In the genomic region with DNA sequence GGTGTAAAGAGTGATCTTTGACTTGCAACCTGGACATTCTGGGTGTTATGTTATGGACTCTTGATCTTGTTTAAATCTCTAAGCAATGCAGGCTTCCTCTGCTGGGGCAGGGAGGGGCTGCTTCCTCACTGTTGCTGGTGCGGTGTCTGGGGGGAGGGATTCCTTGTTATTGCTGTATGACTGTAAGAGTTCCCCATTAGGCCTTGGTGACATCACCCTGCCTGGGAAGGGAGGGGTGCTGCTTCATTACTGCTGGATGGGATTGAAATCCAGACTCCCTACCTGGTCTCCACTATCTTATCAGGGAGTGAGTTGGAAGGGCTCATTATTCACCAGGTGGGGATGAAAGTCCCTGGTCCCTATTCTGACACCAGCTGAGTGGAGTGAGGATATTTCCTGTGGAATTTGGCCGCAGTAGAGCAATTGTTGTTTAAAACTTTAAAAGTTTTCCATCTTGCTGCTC, we compare ENCODE assay signal across 1 cellular context.
TF ChIP-seq lines count a peak whose summit lies in the region.

No MANE protein-coding gene starts in this region.

TF ChIP-seq in HEK293, 187 proteins besides CTCF, POLR2A, EP300 and RAD21 (continued from another document):
- TF ChIP-seq, protein P1, sequence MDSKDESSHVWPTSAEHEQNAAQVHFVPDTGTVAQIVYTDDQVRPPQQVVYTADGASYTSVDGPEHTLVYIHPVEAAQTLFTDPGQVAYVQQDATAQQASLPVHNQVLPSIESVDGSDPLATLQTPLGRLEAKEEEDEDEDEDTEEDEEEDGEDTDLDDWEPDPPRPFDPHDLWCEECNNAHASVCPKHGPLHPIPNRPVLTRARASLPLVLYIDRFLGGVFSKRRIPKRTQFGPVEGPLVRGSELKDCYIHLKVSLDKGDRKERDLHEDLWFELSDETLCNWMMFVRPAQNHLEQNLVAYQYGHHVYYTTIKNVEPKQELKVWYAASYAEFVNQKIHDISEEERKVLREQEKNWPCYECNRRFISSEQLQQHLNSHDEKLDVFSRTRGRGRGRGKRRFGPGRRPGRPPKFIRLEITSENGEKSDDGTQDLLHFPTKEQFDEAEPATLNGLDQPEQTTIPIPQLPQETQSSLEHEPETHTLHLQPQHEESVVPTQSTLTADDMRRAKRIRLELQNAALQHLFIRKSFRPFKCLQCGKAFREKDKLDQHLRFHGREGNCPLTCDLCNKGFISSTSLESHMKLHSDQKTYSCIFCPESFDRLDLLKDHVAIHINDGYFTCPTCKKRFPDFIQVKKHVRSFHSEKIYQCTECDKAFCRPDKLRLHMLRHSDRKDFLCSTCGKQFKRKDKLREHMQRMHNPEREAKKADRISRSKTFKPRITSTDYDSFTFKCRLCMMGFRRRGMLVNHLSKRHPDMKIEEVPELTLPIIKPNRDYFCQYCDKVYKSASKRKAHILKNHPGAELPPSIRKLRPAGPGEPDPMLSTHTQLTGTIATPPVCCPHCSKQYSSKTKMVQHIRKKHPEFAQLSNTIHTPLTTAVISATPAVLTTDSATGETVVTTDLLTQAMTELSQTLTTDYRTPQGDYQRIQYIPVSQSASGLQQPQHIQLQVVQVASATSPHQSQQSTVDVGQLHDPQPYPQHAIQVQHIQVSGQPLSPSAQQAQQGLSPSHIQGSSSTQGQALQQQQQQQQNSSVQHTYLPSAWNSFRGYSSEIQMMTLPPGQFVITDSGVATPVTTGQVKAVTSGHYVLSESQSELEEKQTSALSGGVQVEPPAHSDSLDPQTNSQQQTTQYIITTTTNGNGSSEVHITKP (tag by site-specific recombination; IDR thresholded peaks at IDR 0.05): peak; percentile 93
- TF ChIP-seq ZNF701 (tag by site-specific recombination; IDR thresholded peaks at IDR 0.05) (no peak), WT1 (tag by site-specific recombination; IDR thresholded peaks at IDR 0.05) (peak; percentile 53; the same call in 1 of the 2 replicates), IKZF3 (tag by site-specific recombination; IDR thresholded peaks at IDR 0.05) (peak; percentile 79), ZNF660 (tag by site-specific recombination; IDR thresholded peaks at IDR 0.05) (peak; percentile 59; the same call in 1 of the 2 replicates), ZNF274 (IDR thresholded peaks at IDR 0.05; ENCODE audit: low read length) (no peak), ZNF274 (tag by site-specific recombination; IDR thresholded peaks at IDR 0.05; ENCODE audit: borderline replicate concordance) (no peak), FEZF1 (tag by site-specific recombination; IDR thresholded peaks at IDR 0.05) (0 out of 2 replicates have a peak, but pooled peaks have one; percentile 11), ZNF24 (tag by site-specific recombination; IDR thresholded peaks at IDR 0.05) (peak; percentile 62; the same call in 1 of the 2 replicates), ZNF184 (tag by site-specific recombination; IDR thresholded peaks at IDR 0.05) (no peak), ZBTB21 (tag by site-specific recombination; IDR thresholded peaks at IDR 0.05) (peak; percentile 48; the same call in 1 of the 2 replicates), ZFP37 (tag by site-specific recombination; IDR thresholded peaks at IDR 0.05) (no peak), ZNF433 (tag by site-specific recombination; IDR thresholded peaks at IDR 0.05; ENCODE audit: low read depth) (no peak), ZNF366 (tag by site-specific recombination; conservative IDR thresholded peaks at IDR 0.05) (peak; percentile 57), ZNF426 (tag by site-specific recombination; IDR thresholded peaks at IDR 0.05) (no peak), ZEB2 (tag by site-specific recombination; IDR thresholded peaks at IDR 0.05) (peak; percentile 64; the same call in 1 of the 2 replicates), ZBTB48 (tag by site-specific recombination; IDR thresholded peaks at IDR 0.05) (peak; percentile 60), ZSCAN16 (tag by site-specific recombination; IDR thresholded peaks at IDR 0.05) (no peak), GFI1B (tag by site-specific recombination; IDR thresholded peaks at IDR 0.05) (no peak), ZNF530 (tag by site-specific recombination; IDR thresholded peaks at IDR 0.05; ENCODE audit: low read depth) (no peak), ZNF610 (tag by site-specific recombination; IDR thresholded peaks at IDR 0.05; ENCODE audit: borderline replicate concordance) (no peak), SP2 (tag by site-specific recombination; IDR thresholded peaks at IDR 0.05) (no peak), PRDM1 (tag by site-specific recombination; IDR thresholded peaks at IDR 0.05) (0 out of 2 replicates have a peak, but pooled peaks have one; percentile 18), OSR2 (tag by site-specific recombination; IDR thresholded peaks at IDR 0.05) (no peak), ZNF302 (tag by site-specific recombination; IDR thresholded peaks at IDR 0.05; ENCODE audit: low read depth) (no peak), EGR2 (tag by site-specific recombination; IDR thresholded peaks at IDR 0.05; ENCODE audit: low read depth) (no peak), ZIC2 (tag by site-specific recombination; IDR thresholded peaks at IDR 0.05) (peak; percentile 26; the same call in 1 of the 2 replicates), MZF1 (tag by site-specific recombination; IDR thresholded peaks at IDR 0.05; ENCODE audit: borderline replicate concordance) (peak; percentile 65; the same call in 1 of the 2 replicates)
- TF ChIP-seq, protein P2, sequence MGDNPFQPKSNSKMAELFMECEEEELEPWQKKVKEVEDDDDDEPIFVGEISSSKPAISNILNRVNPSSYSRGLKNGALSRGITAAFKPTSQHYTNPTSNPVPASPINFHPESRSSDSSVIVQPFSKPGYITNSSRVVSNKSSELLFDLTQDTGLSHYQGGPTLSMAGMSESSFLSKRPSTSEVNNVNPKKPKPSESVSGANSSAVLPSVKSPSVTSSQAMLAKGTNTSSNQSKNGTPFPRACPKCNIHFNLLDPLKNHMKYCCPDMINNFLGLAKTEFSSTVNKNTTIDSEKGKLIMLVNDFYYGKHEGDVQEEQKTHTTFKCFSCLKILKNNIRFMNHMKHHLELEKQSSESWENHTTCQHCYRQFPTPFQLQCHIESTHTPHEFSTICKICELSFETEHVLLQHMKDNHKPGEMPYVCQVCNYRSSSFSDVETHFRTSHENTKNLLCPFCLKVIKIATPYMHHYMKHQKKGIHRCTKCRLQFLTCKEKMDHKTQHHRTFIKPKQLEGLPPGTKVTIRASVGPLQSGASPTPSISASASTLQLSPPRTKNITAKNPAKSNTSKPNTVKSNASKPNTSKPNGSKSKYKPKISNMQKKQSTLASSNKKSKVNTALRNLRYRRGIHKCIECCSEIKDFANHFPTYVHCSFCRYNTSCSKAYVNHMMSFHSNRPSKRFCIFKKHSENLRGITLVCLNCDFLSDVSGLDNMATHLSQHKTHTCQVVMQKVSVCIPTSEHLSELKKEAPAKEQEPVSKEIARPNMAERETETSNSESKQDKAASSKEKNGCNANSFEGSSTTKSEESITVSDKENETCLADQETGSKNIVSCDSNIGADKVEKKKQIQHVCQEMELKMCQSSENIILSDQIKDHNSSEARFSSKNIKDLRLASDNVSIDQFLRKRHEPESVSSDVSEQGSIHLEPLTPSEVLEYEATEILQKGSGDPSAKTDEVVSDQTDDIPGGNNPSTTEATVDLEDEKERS (tag by site-specific recombination; IDR thresholded peaks at IDR 0.05): no peak
- TF ChIP-seq, protein P3, sequence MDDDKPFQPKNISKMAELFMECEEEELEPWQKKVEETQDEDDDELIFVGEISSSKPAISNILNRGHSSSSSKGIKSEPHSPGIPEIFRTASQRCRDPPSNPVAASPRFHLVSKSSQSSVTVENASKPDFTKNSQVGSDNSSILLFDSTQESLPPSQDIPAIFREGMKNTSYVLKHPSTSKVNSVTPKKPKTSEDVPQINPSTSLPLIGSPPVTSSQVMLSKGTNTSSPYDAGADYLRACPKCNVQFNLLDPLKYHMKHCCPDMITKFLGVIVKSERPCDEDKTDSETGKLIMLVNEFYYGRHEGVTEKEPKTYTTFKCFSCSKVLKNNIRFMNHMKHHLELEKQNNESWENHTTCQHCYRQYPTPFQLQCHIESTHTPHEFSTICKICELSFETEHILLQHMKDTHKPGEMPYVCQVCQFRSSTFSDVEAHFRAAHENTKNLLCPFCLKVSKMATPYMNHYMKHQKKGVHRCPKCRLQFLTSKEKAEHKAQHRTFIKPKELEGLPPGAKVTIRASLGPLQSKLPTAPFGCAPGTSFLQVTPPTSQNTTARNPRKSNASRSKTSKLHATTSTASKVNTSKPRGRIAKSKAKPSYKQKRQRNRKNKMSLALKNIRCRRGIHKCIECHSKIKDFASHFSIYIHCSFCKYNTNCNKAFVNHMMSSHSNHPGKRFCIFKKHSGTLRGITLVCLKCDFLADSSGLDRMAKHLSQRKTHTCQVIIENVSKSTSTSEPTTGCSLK (tag by site-specific recombination; IDR thresholded peaks at IDR 0.05): no peak
- TF ChIP-seq, protein P4, sequence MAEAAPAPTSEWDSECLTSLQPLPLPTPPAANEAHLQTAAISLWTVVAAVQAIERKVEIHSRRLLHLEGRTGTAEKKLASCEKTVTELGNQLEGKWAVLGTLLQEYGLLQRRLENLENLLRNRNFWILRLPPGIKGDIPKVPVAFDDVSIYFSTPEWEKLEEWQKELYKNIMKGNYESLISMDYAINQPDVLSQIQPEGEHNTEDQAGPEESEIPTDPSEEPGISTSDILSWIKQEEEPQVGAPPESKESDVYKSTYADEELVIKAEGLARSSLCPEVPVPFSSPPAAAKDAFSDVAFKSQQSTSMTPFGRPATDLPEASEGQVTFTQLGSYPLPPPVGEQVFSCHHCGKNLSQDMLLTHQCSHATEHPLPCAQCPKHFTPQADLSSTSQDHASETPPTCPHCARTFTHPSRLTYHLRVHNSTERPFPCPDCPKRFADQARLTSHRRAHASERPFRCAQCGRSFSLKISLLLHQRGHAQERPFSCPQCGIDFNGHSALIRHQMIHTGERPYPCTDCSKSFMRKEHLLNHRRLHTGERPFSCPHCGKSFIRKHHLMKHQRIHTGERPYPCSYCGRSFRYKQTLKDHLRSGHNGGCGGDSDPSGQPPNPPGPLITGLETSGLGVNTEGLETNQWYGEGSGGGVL (tag by site-specific recombination; IDR thresholded peaks at IDR 0.05): 0 out of 2 replicates have a peak, but pooled peaks have one; percentile 20
- TF ChIP-seq, protein P5, sequence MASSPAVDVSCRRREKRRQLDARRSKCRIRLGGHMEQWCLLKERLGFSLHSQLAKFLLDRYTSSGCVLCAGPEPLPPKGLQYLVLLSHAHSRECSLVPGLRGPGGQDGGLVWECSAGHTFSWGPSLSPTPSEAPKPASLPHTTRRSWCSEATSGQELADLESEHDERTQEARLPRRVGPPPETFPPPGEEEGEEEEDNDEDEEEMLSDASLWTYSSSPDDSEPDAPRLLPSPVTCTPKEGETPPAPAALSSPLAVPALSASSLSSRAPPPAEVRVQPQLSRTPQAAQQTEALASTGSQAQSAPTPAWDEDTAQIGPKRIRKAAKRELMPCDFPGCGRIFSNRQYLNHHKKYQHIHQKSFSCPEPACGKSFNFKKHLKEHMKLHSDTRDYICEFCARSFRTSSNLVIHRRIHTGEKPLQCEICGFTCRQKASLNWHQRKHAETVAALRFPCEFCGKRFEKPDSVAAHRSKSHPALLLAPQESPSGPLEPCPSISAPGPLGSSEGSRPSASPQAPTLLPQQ (tag by site-specific recombination; IDR thresholded peaks at IDR 0.05): peak; percentile 27; the same call in 1 of the 2 replicates
